ENCODE assay signal across 14 cellular contexts in genomic region chr1:35454175-35454574, GRCh38.
DNase-seq lines count a peak whose midpoint lies in the region; ATAC-seq and TF ChIP-seq lines count a peak whose summit lies in the region.
"Had no signal": no experiment of that assay in that cellular context is flagged by ENCODE, and none has a peak within 500 bp of the region (broad histone marks: within the 10 kb centered on the region; RNA-seq: fewer than 3 reads in every experiment).

No MANE protein-coding gene starts in this region.

- CTCF ChIA-PET in mammary epithelial cell (lab: Charles Lee; ENCODE audit: low non-redundant PET) (no interaction called here), T-cell (lab: Charles Lee) (interaction anchor here (0.9 to 1.4 kb wide), 2 partner anchors 89 to 110 kb away, joined by 3 to 4 read pairs; no protein-coding TSS in a partner anchor), SK-N-SH (lab: Yijun Ruan, JAX) (interaction anchor here (1.0 to 12.5 kb wide), 6 partner anchors 34 to 272 kb away, joined by 3 to 157 read pairs (median 6); partner anchors contain the start of genes KIAA0319L and NCDN)

- H3K79me2 ChIP-seq in mammary epithelial cell (ENCODE audit: insufficient read depth, low read length) (no peaks in the 10 kb centered on the region), hepatocyte (no peaks in the 10 kb centered on the region), SK-N-SH (ENCODE audit: insufficient read depth) (no peaks in the 10 kb centered on the region)

- no peak overlapping the region for H3K4me3 ChIP-seq in breast epithelium
- no peak overlapping the region for H3K4me3 ChIP-seq in mammary epithelial cell (replicated peaks in 1 of 3; ENCODE audit: insufficient read depth in 1 of 3, low read depth in 2 of 3, low read length in 3 of 3)
- no peak overlapping the region for H3K4me3 ChIP-seq in hepatocyte
- no peak overlapping the region for H3K4me3 ChIP-seq in SK-N-SH (ENCODE audit: low read depth in 2 of 2, low read length in 1 of 2)
- H3K4me3 ChIP-seq: mucosa of descending colon had no signal

- H3K4me1 ChIP-seq in breast epithelium (peaks cover 12 to 20% of the 10 kb centered on the region in 2 donors), mammary epithelial cell (ENCODE audit: insufficient read depth, low read length) (peaks cover 9% of the 10 kb centered on the region), hepatocyte (ENCODE audit: insufficient read depth) (peaks cover 33% of the 10 kb centered on the region), SK-N-SH (ENCODE audit: control insufficient read depth in 1 of 2, insufficient read depth in 2 of 2, low read depth in 1 of 2, low read length in 1 of 2) (peaks cover 15 to 25% of the 10 kb centered on the region in 2 experiments)

- TF ChIP-seq EP300 in SK-N-SH (IDR thresholded peaks at IDR 0.05; ENCODE audit: borderline replicate concordance in 1 of 2, low read depth in 1 of 2, low read length in 1 of 2), result no peak

- POLR2A ChIA-PET in T-cell (lab: Charles Lee) (no interaction called here), SK-N-SH (lab: Yijun Ruan, JAX) (no interaction called here)

- no peak for TF ChIP-seq POLR2A in breast epithelium (IDR thresholded peaks at IDR 0.05)

- peak overlapping the region; percentile 64 to 84 for H3K27ac ChIP-seq in breast epithelium
- H3K27ac ChIP-seq in mammary epithelial cell (ENCODE audit: insufficient read depth, low read depth, low read length), result no peak overlapping the region
- peak overlapping the region; percentile 38 for H3K27ac ChIP-seq in hepatocyte
- no peak overlapping the region for H3K27ac ChIP-seq in SK-N-SH (ENCODE audit: low read depth in 2 of 2, low read length in 1 of 2)

- ATAC-seq in T-cell (replicated peaks in 1 of 4) (no peak), GM19397 (IDR thresholded peaks at IDR 0.05; ENCODE audit: unreplicated experiment) (no peak)

- H3K4me3 Mint-ChIP-seq in T-cell, result no peak overlapping the region
- H3K4me3 Mint-ChIP-seq: immature natural killer cell had no signal

- dilution Hi-C loops in mammary epithelial cell (cut with HindIII; ENCODE audit: low sequenced_read_pairs), result no loop called here

- no peaks in the 10 kb centered on the region for H3K27me3 ChIP-seq in breast epithelium
- H3K27me3 ChIP-seq in mammary epithelial cell (ENCODE audit: insufficient read depth, low read length), result peaks cover 2% of the 10 kb centered on the region
- H3K27me3 ChIP-seq in hepatocyte, result no peaks in the 10 kb centered on the region
- no peaks in the 10 kb centered on the region for H3K27me3 ChIP-seq in SK-N-SH (ENCODE audit: insufficient read depth)

- H3K36me3 ChIP-seq in breast epithelium, result no peaks in the 10 kb centered on the region
- H3K36me3 ChIP-seq in mammary epithelial cell (ENCODE audit: insufficient read depth, low read length), result peaks cover 3% of the 10 kb centered on the region
- no peaks in the 10 kb centered on the region for H3K36me3 ChIP-seq in hepatocyte (replicated peaks; ENCODE audit: insufficient read depth, low read depth)
- H3K36me3 ChIP-seq in SK-N-SH (replicated peaks in 1 of 2; ENCODE audit: control insufficient read depth in 1 of 2, insufficient read depth in 2 of 2, low read length in 1 of 2), result peaks cover 26 to 70% of the 10 kb centered on the region in 2 experiments

- peaks cover 27% of the 10 kb centered on the region for H3K36me3 Mint-ChIP-seq in T-cell

- WGBS in mammary epithelial cell (ENCODE audit: low coverage, missing lambda C conversion rate), result 82% methylated on average over 3 of the region's 4 CpGs
- WGBS in hepatocyte (ENCODE audit: low lambda C conversion rate, missing lambda C conversion rate), result 95% methylated on average over 4 of the region's 4 CpGs
- WGBS in SK-N-SH (ENCODE audit: low lambda C conversion rate), result 91% methylated on average over 4 of the region's 4 CpGs

- H3K9me3 Mint-ChIP-seq in T-cell, result no peaks in the 10 kb centered on the region
- H3K9me3 Mint-ChIP-seq: immature natural killer cell had no signal

- no peaks in the 10 kb centered on the region for H3K27me3 Mint-ChIP-seq in T-cell

- H3K4me2 ChIP-seq in mammary epithelial cell (ENCODE audit: insufficient read depth, low read depth, low read length), result no peak overlapping the region
- peak overlapping the region; percentile 6 for H3K4me2 ChIP-seq in hepatocyte
- no peak overlapping the region for H3K4me2 ChIP-seq in SK-N-SH

- H4K20me1 ChIP-seq in mammary epithelial cell (ENCODE audit: insufficient read depth, low read length) (no peaks in the 10 kb centered on the region), hepatocyte (ENCODE audit: insufficient read depth, poor library complexity, severe bottlenecking) (no peaks in the 10 kb centered on the region), SK-N-SH (ENCODE audit: insufficient read depth) (no peaks in the 10 kb centered on the region)

- H3K4me1 Mint-ChIP-seq in T-cell, result peaks cover 30 to 47% (median 35%) of the 10 kb centered on the region in 3 donors

- TF ChIP-seq CTCF in breast epithelium (IDR thresholded peaks at IDR 0.05), result no peak
- TF ChIP-seq CTCF in mammary epithelial cell (conservative IDR thresholded peaks at IDR 0.05 in 1 of 2, IDR thresholded peaks at IDR 0.05 in 1 of 2; ENCODE audit: extremely low read depth in 1 of 2, insufficient read depth in 1 of 2, low read depth in 1 of 2, low read length in 2 of 2), result no peak
- no peak for TF ChIP-seq CTCF in hepatocyte (IDR thresholded peaks at IDR 0.05; ENCODE audit: poor library complexity)
- no peak for TF ChIP-seq CTCF in GM20000 (IDR thresholded peaks at IDR 0.05; ENCODE audit: extremely low read depth, missing control alignments)
- TF ChIP-seq CTCF in SK-N-SH (IDR thresholded peaks at IDR 0.05), result no peak

- H3K9me3 ChIP-seq in breast epithelium (no peaks in the 10 kb centered on the region), mammary epithelial cell (replicated peaks; ENCODE audit: insufficient read depth, low read length) (no peaks in the 10 kb centered on the region), hepatocyte (ENCODE audit: low read depth) (no peaks in the 10 kb centered on the region), SK-N-SH (no peaks in the 10 kb centered on the region)
- H3K9me3 ChIP-seq: mucosa of descending colon had no signal

- no peak for TF ChIP-seq RAD21 in SK-N-SH (IDR thresholded peaks at IDR 0.05; ENCODE audit: low read length)

- in situ Hi-C loops in mammary epithelial cell (cut with MboI; ENCODE audit: low sequenced_read_pairs in 2 of 2), result loop anchor here (5.0 to 10.0 kb wide), 2 partner anchors 108 to 271 kb away; no protein-coding TSS in a partner anchor

- peak overlapping the region; percentile 72 to 79 for H3K27ac Mint-ChIP-seq in T-cell

- H3K9ac ChIP-seq in mammary epithelial cell (ENCODE audit: insufficient read depth, low read length) (no peak overlapping the region), SK-N-SH (no peak overlapping the region)

- intact Hi-C loops in breast epithelium (cut with DNase I; ENCODE audit: low total_unique reads) (no loop called here), mammary epithelial cell (cut with micrococcal nuclease) (no loop called here)

- no peaks in the 10 kb centered on the region for H3K9me2 ChIP-seq in hepatocyte (replicated peaks; ENCODE audit: insufficient read depth)
- H3K9me2 ChIP-seq in SK-N-SH, result no peaks in the 10 kb centered on the region

- H3F3A ChIP-seq in SK-N-SH (replicated peaks; ENCODE audit: insufficient read depth), result peaks cover 13% of the 10 kb centered on the region

- no peak overlapping the region for H2AFZ ChIP-seq in mammary epithelial cell (ENCODE audit: low read depth, low read length)
- no peak overlapping the region for H2AFZ ChIP-seq in hepatocyte
- no peak overlapping the region for H2AFZ ChIP-seq in SK-N-SH (ENCODE audit: low read depth)

- no TSS peak for BruUV-seq in mammary epithelial cell (replicated peaks; lab: Mats Ljungman, UMichigan)

- DNase-seq in breast epithelium (ENCODE audit: low spot score in 2 of 2), result no peak
- DNase-seq in mammary epithelial cell, result no peak
- DNase-seq in T-cell, result no peak
- DNase-seq in hepatocyte (ENCODE audit: low spot score), result no peak
- DNase-seq in GM20000 (ENCODE audit: low spot score), result no peak
- no peak for DNase-seq in SK-N-SH
- no peak for DNase-seq in HT-29 (ENCODE audit: low spot score)
- DNase-seq: amniotic stem cell; effector CD8-positive, alpha-beta T cell; immature natural killer cell; MM.1S; mucosa of descending colon; stimulated activated CD4-positive, alpha-beta T cell treated with anti-CD3 and anti-CD28 coated beads, Interleukin-2, amount 100 ng/mL, for 24 hours had no signal

TF ChIP-seq in SK-N-SH, 30 proteins besides CTCF, POLR2A, EP300 and RAD21 (continues in another document):
- no peak for TF ChIP-seq TAF1 (IDR thresholded peaks at IDR 0.05; ENCODE audit: borderline replicate concordance, low read depth, low read length)
- TF ChIP-seq FOSL2 (IDR thresholded peaks at IDR 0.05; ENCODE audit: borderline replicate concordance, low read depth), result no peak
- TF ChIP-seq ELF1 (IDR thresholded peaks at IDR 0.05), result no peak
- TF ChIP-seq SIN3A (IDR thresholded peaks at IDR 0.05; ENCODE audit: borderline replicate concordance, low read depth, low read length), result no peak
- TF ChIP-seq, protein P1, sequence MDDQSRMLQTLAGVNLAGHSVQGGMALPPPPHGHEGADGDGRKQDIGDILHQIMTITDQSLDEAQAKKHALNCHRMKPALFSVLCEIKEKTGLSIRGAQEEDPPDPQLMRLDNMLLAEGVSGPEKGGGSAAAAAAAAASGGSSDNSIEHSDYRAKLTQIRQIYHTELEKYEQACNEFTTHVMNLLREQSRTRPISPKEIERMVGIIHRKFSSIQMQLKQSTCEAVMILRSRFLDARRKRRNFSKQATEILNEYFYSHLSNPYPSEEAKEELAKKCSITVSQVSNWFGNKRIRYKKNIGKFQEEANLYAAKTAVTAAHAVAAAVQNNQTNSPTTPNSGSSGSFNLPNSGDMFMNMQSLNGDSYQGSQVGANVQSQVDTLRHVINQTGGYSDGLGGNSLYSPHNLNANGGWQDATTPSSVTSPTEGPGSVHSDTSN (IDR thresholded peaks at IDR 0.05), result no peak
- no peak for TF ChIP-seq NFIC (IDR thresholded peaks at IDR 0.05; ENCODE audit: borderline replicate concordance)
- no peak for TF ChIP-seq RCOR1 (IDR thresholded peaks at IDR 0.05; ENCODE audit: low read length)
- TF ChIP-seq USF1 (IDR thresholded peaks at IDR 0.05; ENCODE audit: borderline replicate concordance, low read depth), result no peak
- TF ChIP-seq CHD2 (IDR thresholded peaks at IDR 0.05; ENCODE audit: low read length, partially characterized antibody), result no peak

Comparison
In these comparisons a context has a peak if more than half of its experiments do, and no peak if none do; other contexts are left out.
1. H3K27ac ChIP-seq: peak in breast epithelium (2 of 2) and hepatocyte (single experiment); none in mammary epithelial cell (single experiment) and SK-N-SH (0 of 2).